ENCODE assay signal across 26 cellular contexts in the genomic region with DNA sequence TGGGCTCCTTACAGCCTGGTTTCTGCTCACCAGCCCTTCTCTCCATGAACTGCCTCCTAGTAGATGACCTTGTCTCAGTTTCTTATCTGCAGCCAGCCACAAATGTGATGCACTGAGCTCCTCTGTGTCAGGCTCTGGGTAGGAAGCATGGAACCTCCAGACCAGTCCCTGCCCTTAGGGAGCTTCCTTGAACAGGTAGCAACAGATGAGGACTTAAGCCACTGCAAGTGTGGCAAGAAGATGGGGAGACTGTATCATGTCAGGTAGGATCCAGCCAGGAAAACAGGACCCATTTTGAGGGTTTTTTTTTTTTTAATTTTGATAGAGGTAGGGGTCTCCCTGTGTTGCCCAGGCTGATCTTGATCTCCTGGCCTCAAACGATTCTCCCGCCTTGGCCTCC. TPM values are rescaled to one million over a fixed set of nuclear protein-coding genes. Genes with fewer than 3 reads are reported as not detected.
DNase-seq lines count a peak whose midpoint lies in the region; ATAC-seq and TF ChIP-seq lines count a peak whose summit lies in the region.
"Had no signal": no experiment of that assay in that cellular context is flagged by ENCODE, and none has a peak within 500 bp of the region (broad histone marks: within the 10 kb centered on the region; RNA-seq: fewer than 3 reads in every experiment).

No MANE protein-coding gene starts in this region.

- H3K4me1 Mint-ChIP-seq in natural killer cell treated with Interleukin-12 subunit alpha and Interleukin-12 subunit beta and Interleukin-15 and Interleukin-18, amount 100 ng/mL, for 72 hours (ENCODE audit: low read depth in 2 of 2): peaks cover 35 to 44% of the 10 kb centered on the region in 2 donors
- H3K4me1 Mint-ChIP-seq in natural killer cell (peaks cover 35 to 38% of the 10 kb centered on the region in 2 donors), Calu3 (ENCODE audit: low read depth, unreplicated experiment) (peaks cover 49% of the 10 kb centered on the region)
- peaks cover 64% of the 10 kb centered on the region for H3K4me1 Mint-ChIP-seq in dendritic cell treated with granulocyte-macrophage colony-stimulating factor and Interleukin-4, amounts not matched to agents 40 ng/mL and 50 ng/mL, for 4 days (ENCODE audit: low read depth)

- BruUV-seq in Calu3 (replicated peaks; lab: Mats Ljungman, UMichigan): no TSS peak

- ATAC-seq in natural killer cell treated with Interleukin-12 subunit alpha and Interleukin-12 subunit beta and Interleukin-15 and Interleukin-18, amount 100 ng/mL, for 72 hours: no peak
- ATAC-seq in natural killer cell (no peak), HG03469 (IDR thresholded peaks at IDR 0.05; ENCODE audit: unreplicated experiment) (no peak)
- ATAC-seq: activated T-cell treated with anti-CD3 and anti-CD28 coated beads, Interleukin-2, amount 50 U/mL, for 72 hours had no signal

- peak overlapping the region; percentile 33 to 70 for H3K27ac Mint-ChIP-seq in natural killer cell treated with Interleukin-12 subunit alpha and Interleukin-12 subunit beta and Interleukin-15 and Interleukin-18, amount 100 ng/mL, for 72 hours
- H3K27ac Mint-ChIP-seq in natural killer cell: no peak overlapping the region
- H3K27ac Mint-ChIP-seq in dendritic cell treated with granulocyte-macrophage colony-stimulating factor and Interleukin-4, amounts not matched to agents 40 ng/mL and 50 ng/mL, for 4 days: peak overlapping the region; percentile 68
- no peak overlapping the region for H3K27ac Mint-ChIP-seq in Calu3 (ENCODE audit: unreplicated experiment)
- H3K27ac Mint-ChIP-seq: activated T-cell treated with anti-CD3 and anti-CD28 coated beads, Interleukin-2, amount 50 U/mL, for 72 hours had no signal

- no peaks in the 10 kb centered on the region for H3K27me3 ChIP-seq in vagina
- H3K27me3 ChIP-seq: adrenal gland, BE2C, brain microvascular endothelial cell, SJSA1, testis, uterus had no signal

- H3K4me3 Mint-ChIP-seq in natural killer cell treated with Interleukin-12 subunit alpha and Interleukin-12 subunit beta and Interleukin-15 and Interleukin-18, amount 100 ng/mL, for 72 hours: peak overlapping the region; percentile 14
- no peak overlapping the region for H3K4me3 Mint-ChIP-seq in natural killer cell
- H3K4me3 Mint-ChIP-seq in dendritic cell treated with granulocyte-macrophage colony-stimulating factor and Interleukin-4, amounts not matched to agents 40 ng/mL and 50 ng/mL, for 4 days: no peak overlapping the region
- no peak overlapping the region for H3K4me3 Mint-ChIP-seq in Calu3 (ENCODE audit: low read depth, unreplicated experiment)
- H3K4me3 Mint-ChIP-seq: activated T-cell treated with anti-CD3 and anti-CD28 coated beads, Interleukin-2, amount 50 U/mL, for 72 hours had no signal

- intact Hi-C loops in natural killer cell (cut with micrococcal nuclease) (no loop called here), vagina (cut with DNase I) (loop anchor here (10.0 kb wide), 1 partner anchor 53 kb away; no protein-coding TSS in a partner anchor), Calu3 (cut with micrococcal nuclease; ENCODE audit: unreplicated experiment) (no loop called here)
- intact Hi-C loops in dendritic cell treated with granulocyte-macrophage colony-stimulating factor and Interleukin-4, amounts not matched to agents 40 ng/mL and 50 ng/mL, for 4 days (cut with micrococcal nuclease): no loop called here

- TF ChIP-seq POLR2A in vagina (IDR thresholded peaks at IDR 0.05): no peak

- H3K27ac ChIP-seq in RWPE1 (peak overlapping the region; percentile 98), vagina (peak overlapping the region; percentile 95)
- H3K27ac ChIP-seq: testis had no signal

- no peaks in the 10 kb centered on the region for H3K36me3 ChIP-seq in vagina
- H3K36me3 ChIP-seq: adrenal gland, BE2C, brain microvascular endothelial cell, SJSA1, uterus had no signal

- H3K27me3 Mint-ChIP-seq in natural killer cell treated with Interleukin-12 subunit alpha and Interleukin-12 subunit beta and Interleukin-15 and Interleukin-18, amount 100 ng/mL, for 72 hours: no peaks in the 10 kb centered on the region
- no peaks in the 10 kb centered on the region for H3K27me3 Mint-ChIP-seq in natural killer cell (ENCODE audit: low read depth in 2 of 2)
- H3K27me3 Mint-ChIP-seq in dendritic cell treated with granulocyte-macrophage colony-stimulating factor and Interleukin-4, amounts not matched to agents 40 ng/mL and 50 ng/mL, for 4 days: peaks cover 11% of the 10 kb centered on the region
- H3K27me3 Mint-ChIP-seq in Calu3 (ENCODE audit: unreplicated experiment): no peaks in the 10 kb centered on the region

- POLR2A ChIA-PET in RWPE1 (lab: Yijun Ruan, JAX; ENCODE audit: low non-redundant PET): no interaction called here

- CTCF ChIA-PET in RWPE1 (lab: Yijun Ruan, JAX): no interaction called here
- CTCF ChIA-PET in Calu3 (lab: Charles Lee): interaction anchor here (1.4 kb wide), 1 partner anchor 10 kb away, joined by 3 read pairs; no protein-coding TSS in a partner anchor

- no peaks in the 10 kb centered on the region for H3K9me3 Mint-ChIP-seq in natural killer cell treated with Interleukin-12 subunit alpha and Interleukin-12 subunit beta and Interleukin-15 and Interleukin-18, amount 100 ng/mL, for 72 hours
- H3K9me3 Mint-ChIP-seq in natural killer cell (no peaks in the 10 kb centered on the region), Calu3 (ENCODE audit: low read depth, unreplicated experiment) (peaks cover 4% of the 10 kb centered on the region)
- H3K9me3 Mint-ChIP-seq in dendritic cell treated with granulocyte-macrophage colony-stimulating factor and Interleukin-4, amounts not matched to agents 40 ng/mL and 50 ng/mL, for 4 days: no peaks in the 10 kb centered on the region
- H3K9me3 Mint-ChIP-seq: activated T-cell treated with anti-CD3 and anti-CD28 coated beads, Interleukin-2, amount 50 U/mL, for 72 hours; nephron had no signal

- H3K4me3 ChIP-seq in vagina: no peak overlapping the region
- H3K4me3 ChIP-seq: adrenal gland, SJSA1, testis, uterus had no signal

- no peaks in the 10 kb centered on the region for H3K9me3 ChIP-seq in vagina
- H3K9me3 ChIP-seq: adrenal gland, BE2C, SJSA1, testis, uterus had no signal

- H3K36me3 Mint-ChIP-seq in natural killer cell treated with Interleukin-12 subunit alpha and Interleukin-12 subunit beta and Interleukin-15 and Interleukin-18, amount 100 ng/mL, for 72 hours: no peaks in the 10 kb centered on the region
- H3K36me3 Mint-ChIP-seq in natural killer cell (no peaks in the 10 kb centered on the region), Calu3 (ENCODE audit: insufficient read depth, unreplicated experiment) (peaks cover 11% of the 10 kb centered on the region)
- no peaks in the 10 kb centered on the region for H3K36me3 Mint-ChIP-seq in dendritic cell treated with granulocyte-macrophage colony-stimulating factor and Interleukin-4, amounts not matched to agents 40 ng/mL and 50 ng/mL, for 4 days (ENCODE audit: low read depth)

- H3K4me1 ChIP-seq in vagina: peaks cover 47% of the 10 kb centered on the region

- DNase-seq in natural killer cell treated with Interleukin-12 subunit alpha and Interleukin-12 subunit beta and Interleukin-15 and Interleukin-18, amount 100 ng/mL, for 72 hours (ENCODE audit: low spot score): no peak
- DNase-seq in natural killer cell (no peak), RWPE1 (ENCODE audit: low spot score) (no peak), vagina (ENCODE audit: extremely low spot score in 2 of 2) (no peak), Calu3 (no peak)
- DNase-seq in activated CD8-positive, alpha-beta memory T cell treated with anti-CD3 and anti-CD28 coated beads, Interleukin-2, amount 50 U/mL, for 4 hours: no peak
- DNase-seq: ACHN; activated CD4-positive, alpha-beta T cell treated with anti-CD3 and anti-CD28 coated beads, Interleukin-2, amount 50 U/mL, for 48 hours; activated CD4-positive, CD25-positive, alpha-beta regulatory T cell treated with anti-CD3 and anti-CD28 coated beads, Interleukin-2, amount 50 U/mL, for 72 hours; activated naive CD4-positive, alpha-beta T cell treated with Interleukin-2 at 50 U/mL for 16 hours; activated T-cell treated with anti-CD3 and anti-CD28 coated beads, Interleukin-2, amount 50 U/mL, for 72 hours; BE2C; brain microvascular endothelial cell; HCEC 1CT; NCI-H1048; NCI-H1694; NCI-H446 treated with DMSO at 0.1 percent for 48 hours; NCI-H774; stimulated activated naive CD4-positive, alpha-beta T cell; testis; uterus had no signal

- TF ChIP-seq CTCF in natural killer cell (IDR thresholded peaks at IDR 0.05): no peak
- TF ChIP-seq CTCF in RWPE1 (conservative IDR thresholded peaks at IDR 0.05; ENCODE audit: low read depth): no peak
- TF ChIP-seq CTCF in vagina (IDR thresholded peaks at IDR 0.05): no peak
- no peak for TF ChIP-seq CTCF in Calu3 (IDR thresholded peaks at IDR 0.05; ENCODE audit: unreplicated experiment)

RNA-seq across cellular contexts. Expression of gene MAP3K14, which starts 5.3 kb away (rescaled TPM):
- 10 to 100 TPM; 65.9 to 75.4 TPM for total RNA-seq in natural killer cell treated with Interleukin-12 subunit alpha and Interleukin-12 subunit beta and Interleukin-15 and Interleukin-18, amount 100 ng/mL, for 72 hours
- total RNA-seq in natural killer cell: 10 to 100 TPM; 28.0 to 31.9 (median 31.6) TPM
- 9.8 TPM for total RNA-seq in vagina
- 26.7 and 33.2 TPM in 2 replicates for total RNA-seq in Calu3 (2022)

Comparison
In these comparisons a context has a peak if more than half of its experiments do, and no peak if none do; other contexts are left out.
1. H3K27ac Mint-ChIP-seq: peak in natural killer cell treated with Interleukin-12 subunit alpha and Interleukin-12 subunit beta and Interleukin-15 and Interleukin-18, amount 100 ng/mL, for 72 hours (2 of 2) and dendritic cell treated with granulocyte-macrophage colony-stimulating factor and Interleukin-4, amounts not matched to agents 40 ng/mL and 50 ng/mL, for 4 days (single experiment); none in natural killer cell (0 of 2) and Calu3 (single experiment).